19 cellular contexts compared by ENCODE assay signal in the genomic region with DNA sequence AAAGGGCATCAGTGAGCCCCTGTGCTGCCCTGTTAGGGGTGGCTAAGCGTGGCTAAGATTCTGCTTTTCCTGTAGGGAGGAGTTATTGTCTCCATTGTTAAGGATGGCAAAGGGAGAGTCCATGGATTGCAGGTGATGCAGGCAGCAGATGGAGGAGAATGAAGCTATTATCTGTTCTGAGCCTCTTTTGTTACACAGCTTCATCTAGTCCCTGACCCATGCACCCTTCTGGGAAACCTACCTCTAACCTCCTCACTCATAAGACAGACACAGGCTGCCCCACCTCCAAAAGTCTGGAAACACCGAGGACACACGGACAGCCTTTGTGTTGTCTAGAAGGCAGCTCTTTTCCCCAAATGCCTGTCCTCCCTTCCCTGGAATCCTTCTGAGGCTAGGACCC. TPM values are rescaled to one million over a fixed set of nuclear protein-coding genes. Genes with fewer than 3 reads are reported as not detected.
DNase-seq lines count a peak whose midpoint lies in the region; ATAC-seq and TF ChIP-seq lines count a peak whose summit lies in the region.
"Had no signal": no experiment of that assay in that cellular context is flagged by ENCODE, and none has a peak within 500 bp of the region (broad histone marks: within the 10 kb centered on the region; RNA-seq: fewer than 3 reads in every experiment).

No MANE protein-coding gene starts in this region.

- H3K27me3 Mint-ChIP-seq in natural killer cell treated with Interleukin-12 subunit alpha and Interleukin-12 subunit beta and Interleukin-15 and Interleukin-18, amount 100 ng/mL, for 72 hours: peaks cover 12 to 17% of the 10 kb centered on the region in 2 donors
- H3K27me3 Mint-ChIP-seq in natural killer cell (ENCODE audit: low read depth in 2 of 2) (peaks cover 10 to 14% of the 10 kb centered on the region in 2 donors), neural crest cell (ENCODE audit: low read depth) (peaks cover 2% of the 10 kb centered on the region)
- peaks cover 14% of the 10 kb centered on the region for H3K27me3 Mint-ChIP-seq in activated T-helper 17 cell treated with anti-CD3 and anti-CD28 coated beads, Interleukin-2, amount 50 U/mL, for 72 hours
- H3K27me3 Mint-ChIP-seq: CD4-positive, alpha-beta T cell had no signal

- peaks cover 7% of the 10 kb centered on the region for H3K4me1 ChIP-seq in osteoblast (ENCODE audit: insufficient read depth, low read length)
- H3K4me1 ChIP-seq in upper lobe of right lung: peaks cover 8% of the 10 kb centered on the region
- H3K4me1 ChIP-seq: HAP-1 had no signal

- peak; percentile 32 for DNase-seq in natural killer cell treated with Interleukin-12 subunit alpha and Interleukin-12 subunit beta and Interleukin-15 and Interleukin-18, amount 100 ng/mL, for 72 hours (ENCODE audit: low spot score)
- DNase-seq in natural killer cell (no peak), neural crest cell (ENCODE audit: low read depth, low spot score) (no peak), osteoblast (ENCODE audit: insufficient read length, low spot score, missing footprints) (peak; percentile 62), upper lobe of right lung (no peak), NCI-H2029 (lab: John Stamatoyannopoulos, UW) (no peak)
- DNase-seq: CD4-positive, alpha-beta T cell; DMS53; DMS79 treated with DMSO at 0.1 percent for 48 hours had no signal

- H3K36me3 Mint-ChIP-seq in natural killer cell treated with Interleukin-12 subunit alpha and Interleukin-12 subunit beta and Interleukin-15 and Interleukin-18, amount 100 ng/mL, for 72 hours: no peaks in the 10 kb centered on the region
- H3K36me3 Mint-ChIP-seq in natural killer cell: no peaks in the 10 kb centered on the region
- no peaks in the 10 kb centered on the region for H3K36me3 Mint-ChIP-seq in activated T-helper 17 cell treated with anti-CD3 and anti-CD28 coated beads, Interleukin-2, amount 50 U/mL, for 72 hours (ENCODE audit: low read depth)
- H3K36me3 Mint-ChIP-seq in neural crest cell (ENCODE audit: low read depth): no peaks in the 10 kb centered on the region
- H3K36me3 Mint-ChIP-seq: CD14-positive monocyte; CD8-positive, alpha-beta memory T cell had no signal

- H3K4me3 ChIP-seq in osteoblast (ENCODE audit: insufficient read depth, low read length) (no peak overlapping the region), upper lobe of right lung (no peak overlapping the region)
- H3K4me3 ChIP-seq: BLaER1 treated with 17β-estradiol and CSF1 and Interleukin-3, amounts not matched to agents 10 nM and 100 nM; GM23338; HAP-1 had no signal

- no peak overlapping the region for H3K4me2 ChIP-seq in osteoblast (ENCODE audit: insufficient read depth, low read length)
- H3K4me2 ChIP-seq: BLaER1 treated with 17β-estradiol and CSF1 and Interleukin-3, amounts not matched to agents 10 nM and 100 nM; GM23338 had no signal

- no peak overlapping the region for H3K4me3 Mint-ChIP-seq in natural killer cell treated with Interleukin-12 subunit alpha and Interleukin-12 subunit beta and Interleukin-15 and Interleukin-18, amount 100 ng/mL, for 72 hours
- no peak overlapping the region for H3K4me3 Mint-ChIP-seq in natural killer cell
- no peak overlapping the region for H3K4me3 Mint-ChIP-seq in activated T-helper 17 cell treated with anti-CD3 and anti-CD28 coated beads, Interleukin-2, amount 50 U/mL, for 72 hours
- no peak overlapping the region for H3K4me3 Mint-ChIP-seq in neural crest cell
- H3K4me3 Mint-ChIP-seq: B cell; CD14-positive monocyte; CD4-positive, alpha-beta T cell; CD8-positive, alpha-beta memory T cell; GM23338 had no signal

- H3K27me3 ChIP-seq in osteoblast (ENCODE audit: insufficient read depth, low read length) (peaks cover 8% of the 10 kb centered on the region), upper lobe of right lung (no peaks in the 10 kb centered on the region)

- peaks cover 4 to 5% of the 10 kb centered on the region in 2 donors for H3K4me1 Mint-ChIP-seq in natural killer cell treated with Interleukin-12 subunit alpha and Interleukin-12 subunit beta and Interleukin-15 and Interleukin-18, amount 100 ng/mL, for 72 hours (ENCODE audit: low read depth in 2 of 2)
- no peaks in the 10 kb centered on the region for H3K4me1 Mint-ChIP-seq in natural killer cell
- peaks cover 19% of the 10 kb centered on the region for H3K4me1 Mint-ChIP-seq in activated T-helper 17 cell treated with anti-CD3 and anti-CD28 coated beads, Interleukin-2, amount 50 U/mL, for 72 hours
- peaks cover 31% of the 10 kb centered on the region for H3K4me1 Mint-ChIP-seq in neural crest cell
- H3K4me1 Mint-ChIP-seq: GM23338 had no signal

- no peak for ATAC-seq in natural killer cell treated with Interleukin-12 subunit alpha and Interleukin-12 subunit beta and Interleukin-15 and Interleukin-18, amount 100 ng/mL, for 72 hours
- ATAC-seq in natural killer cell: no peak
- ATAC-seq in activated T-helper 17 cell treated with anti-CD3 and anti-CD28 coated beads, Interleukin-2, amount 50 U/mL, for 72 hours (replicated peaks): no peak
- no peak for ATAC-seq in GM18870 (IDR thresholded peaks at IDR 0.05; ENCODE audit: unreplicated experiment)
- no peak for ATAC-seq in upper lobe of right lung
- ATAC-seq: GM23338 had no signal

- TF ChIP-seq CTCF in natural killer cell (IDR thresholded peaks at IDR 0.05): no peak
- TF ChIP-seq CTCF in neural crest cell (conservative IDR thresholded peaks at IDR 0.05): no peak
- no peak for TF ChIP-seq CTCF in osteoblast (IDR thresholded peaks at IDR 0.05; ENCODE audit: extremely low read depth, low read depth, low read length)
- TF ChIP-seq CTCF in upper lobe of right lung (IDR thresholded peaks at IDR 0.05): no peak

- H3K36me3 ChIP-seq in osteoblast (ENCODE audit: insufficient read depth, low read length) (no peaks in the 10 kb centered on the region), upper lobe of right lung (no peaks in the 10 kb centered on the region)
- H3K36me3 ChIP-seq: BLaER1 treated with 17β-estradiol and CSF1 and Interleukin-3, amounts not matched to agents 10 nM and 100 nM; HAP-1 had no signal

- H3K27ac ChIP-seq in osteoblast (ENCODE audit: low read depth, low read length): no peak overlapping the region
- H3K27ac ChIP-seq in upper lobe of right lung: no peak overlapping the region
- H3K27ac ChIP-seq: 22Rv1; BLaER1 treated with 17β-estradiol and CSF1 and Interleukin-3, amounts not matched to agents 10 nM and 100 nM had no signal

- H3K9me3 ChIP-seq in osteoblast (ENCODE audit: low read depth, low read length) (no peaks in the 10 kb centered on the region), upper lobe of right lung (no peaks in the 10 kb centered on the region)
- H3K9me3 ChIP-seq: HAP-1 had no signal

- H2AFZ ChIP-seq in osteoblast (ENCODE audit: low read length): no peak overlapping the region
- H2AFZ ChIP-seq: GM23338 had no signal

- no peaks in the 10 kb centered on the region for H4K20me1 ChIP-seq in osteoblast (ENCODE audit: insufficient read depth, low read length)

- H3K9me3 Mint-ChIP-seq in natural killer cell treated with Interleukin-12 subunit alpha and Interleukin-12 subunit beta and Interleukin-15 and Interleukin-18, amount 100 ng/mL, for 72 hours: no peaks in the 10 kb centered on the region
- H3K9me3 Mint-ChIP-seq in natural killer cell (no peaks in the 10 kb centered on the region), neural crest cell (peaks cover 6% of the 10 kb centered on the region)
- no peaks in the 10 kb centered on the region for H3K9me3 Mint-ChIP-seq in activated T-helper 17 cell treated with anti-CD3 and anti-CD28 coated beads, Interleukin-2, amount 50 U/mL, for 72 hours
- H3K9me3 Mint-ChIP-seq: CD4-positive, alpha-beta T cell had no signal

- H3K79me2 ChIP-seq in osteoblast (ENCODE audit: insufficient read depth, low read length): no peaks in the 10 kb centered on the region

- intact Hi-C loops in natural killer cell (cut with micrococcal nuclease): no loop called here
- intact Hi-C loops in upper lobe of right lung (cut with DNase I): no loop called here

- H3K27ac Mint-ChIP-seq in natural killer cell treated with Interleukin-12 subunit alpha and Interleukin-12 subunit beta and Interleukin-15 and Interleukin-18, amount 100 ng/mL, for 72 hours: no peak overlapping the region
- H3K27ac Mint-ChIP-seq in natural killer cell (no peak overlapping the region), neural crest cell (ENCODE audit: unreplicated experiment) (peak overlapping the region; percentile 81)
- peak overlapping the region; percentile 54 for H3K27ac Mint-ChIP-seq in activated T-helper 17 cell treated with anti-CD3 and anti-CD28 coated beads, Interleukin-2, amount 50 U/mL, for 72 hours
- H3K27ac Mint-ChIP-seq: B cell; CD14-positive monocyte; CD4-positive, alpha-beta T cell; CD8-positive, alpha-beta memory T cell; GM23338 had no signal

RNA-seq across cellular contexts. Expression of a gene that starts 13.7 kb away (rescaled TPM):
- total RNA-seq in natural killer cell treated with Interleukin-12 subunit alpha and Interleukin-12 subunit beta and Interleukin-15 and Interleukin-18, amount 100 ng/mL, for 72 hours: under 1 TPM in 1 of 2 donors, not detected in 1; 0.89 TPM
- total RNA-seq in natural killer cell (under 1 TPM; 0.23 to 0.42 (median 0.40) TPM), neural crest cell (1.1 and 1.4 TPM in 2 replicates), osteoblast (under 0.01 and 0.29 TPM in 2 replicates), upper lobe of right lung (not detected)
- 1 to 10 TPM in 1 of 2 donors, under 1 TPM in 1; 0.26 to 4.7 TPM for total RNA-seq in activated T-helper 17 cell treated with anti-CD3 and anti-CD28 coated beads, Interleukin-2, amount 50 U/mL, for 72 hours
- total RNA-seq: Daoy had no signal

Comparison
In these comparisons a context has a peak if more than half of its experiments do, and no peak if none do; other contexts are left out.
1. DNase-seq: peak in natural killer cell treated with Interleukin-12 subunit alpha and Interleukin-12 subunit beta and Interleukin-15 and Interleukin-18, amount 100 ng/mL, for 72 hours (single experiment) and osteoblast (single experiment); none in natural killer cell (single experiment), neural crest cell (single experiment), upper lobe of right lung (single experiment) and NCI-H2029 (single experiment).
2. H3K27ac Mint-ChIP-seq: peak in activated T-helper 17 cell treated with anti-CD3 and anti-CD28 coated beads, Interleukin-2, amount 50 U/mL, for 72 hours (single experiment) and neural crest cell (single experiment); none in natural killer cell treated with Interleukin-12 subunit alpha and Interleukin-12 subunit beta and Interleukin-15 and Interleukin-18, amount 100 ng/mL, for 72 hours (0 of 2) and natural killer cell (0 of 2).